28 cellular contexts compared by ENCODE assay signal in genomic region chr6:53921639-53922038, GRCh38.
"Had no signal": no experiment of that assay in that cellular context is flagged by ENCODE, and none has a peak within 500 bp of the region (broad histone marks: within the 10 kb centered on the region; RNA-seq: fewer than 3 reads in every experiment).

No MANE protein-coding gene starts in this region.

- H3K4me3 Mint-ChIP-seq: activated CD4-positive, alpha-beta memory T cell treated with anti-CD3 and anti-CD28 coated beads, Interleukin-2, amount 10 ng/mL, durations not matched to agents 7 days and 5 days; activated CD4-positive, alpha-beta T cell treated with anti-CD3 and anti-CD28 coated beads for 36 hours; activated CD4-positive, alpha-beta T cell treated with anti-CD3 and anti-CD28 coated beads, Interleukin-2, amount 10 ng/mL, durations not matched to agents 24 days and 14 days; activated naive CD4-positive, alpha-beta T cell treated with anti-CD3 and anti-CD28 coated beads, Interleukin-2, amount 10 ng/mL, durations not matched to agents 7 days and 5 days; activated naive CD8-positive, alpha-beta T cell treated with anti-CD3 and anti-CD28 coated beads, Interleukin-2, amount 10 ng/mL, durations not matched to agents 7 days and 5 days; activated T-cell treated with anti-CD3 and anti-CD28 coated beads, Interleukin-2, amount 50 U/mL, for 24 hours; activated T-cell treated with anti-CD3 and anti-CD28 coated beads, Interleukin-2, amount 50 U/mL, for 72 hours; brain; central memory CD8-positive, alpha-beta T cell; effector memory CD8-positive, alpha-beta T cell had no signal

- H3K9me3 Mint-ChIP-seq: activated CD4-positive, alpha-beta memory T cell treated with anti-CD3 and anti-CD28 coated beads, Interleukin-2, amount 10 ng/mL, durations not matched to agents 7 days and 5 days; activated CD4-positive, alpha-beta T cell treated with anti-CD3 and anti-CD28 coated beads, Interleukin-2, amount 10 ng/mL, durations not matched to agents 24 days and 14 days; activated naive CD4-positive, alpha-beta T cell treated with anti-CD3 and anti-CD28 coated beads, Interleukin-2, amount 10 ng/mL, durations not matched to agents 7 days and 5 days; activated naive CD4-positive, alpha-beta T cell treated with anti-CD3 and anti-CD28 coated beads, Interleukin-2, amount 50 U/mL, for 72 hours; activated naive CD8-positive, alpha-beta T cell treated with anti-CD3 and anti-CD28 coated beads, Interleukin-2, amount 10 ng/mL, durations not matched to agents 7 days and 5 days; activated T-cell treated with anti-CD3 and anti-CD28 coated beads, Interleukin-2, amount 50 U/mL, for 24 hours; activated T-cell treated with anti-CD3 and anti-CD28 coated beads, Interleukin-2, amount 50 U/mL, for 72 hours; brain; central memory CD8-positive, alpha-beta T cell; effector memory CD8-positive, alpha-beta T cell had no signal

- H3K4me3 ChIP-seq: ascending aorta, coronary artery, esophagus muscularis mucosa, gastrocnemius medialis, heart left ventricle had no signal

- H3K27me3 Mint-ChIP-seq: activated CD4-positive, alpha-beta memory T cell treated with anti-CD3 and anti-CD28 coated beads, Interleukin-2, amount 10 ng/mL, durations not matched to agents 7 days and 5 days; activated CD4-positive, alpha-beta T cell treated with anti-CD3 and anti-CD28 coated beads for 36 hours; activated CD4-positive, alpha-beta T cell treated with anti-CD3 and anti-CD28 coated beads, Interleukin-2, amount 10 ng/mL, durations not matched to agents 24 days and 14 days; activated naive CD4-positive, alpha-beta T cell treated with anti-CD3 and anti-CD28 coated beads, Interleukin-2, amount 10 ng/mL, durations not matched to agents 7 days and 5 days; activated naive CD8-positive, alpha-beta T cell treated with anti-CD3 and anti-CD28 coated beads, Interleukin-2, amount 10 ng/mL, durations not matched to agents 7 days and 5 days; activated T-cell treated with anti-CD3 and anti-CD28 coated beads, Interleukin-2, amount 50 U/mL, for 24 hours; brain; central memory CD8-positive, alpha-beta T cell; effector memory CD8-positive, alpha-beta T cell had no signal

- H3K27me3 ChIP-seq: ascending aorta, esophagus muscularis mucosa, foreskin keratinocyte, gastrocnemius medialis, heart left ventricle had no signal

- H3K36me3 ChIP-seq: gastrocnemius medialis had no signal

- DNase-seq: activated CD4-positive, alpha-beta memory T cell treated with anti-CD3 and anti-CD28 coated beads, Interleukin-2, amount 10 ng/mL, durations not matched to agents 7 days and 5 days; activated CD4-positive, alpha-beta T cell treated with anti-CD3 and anti-CD28 coated beads for 36 hours; activated CD4-positive, alpha-beta T cell treated with anti-CD3 and anti-CD28 coated beads, Interleukin-2, amount 10 ng/mL, durations not matched to agents 24 days and 14 days; activated CD4-positive, CD25-positive, alpha-beta regulatory T cell; activated CD4-positive, CD25-positive, alpha-beta regulatory T cell treated with anti-CD3 and anti-CD28 coated beads, Interleukin-2, amount 50 U/mL, for 72 hours; activated CD8-positive, alpha-beta memory T cell treated with anti-CD3 and anti-CD28 coated beads, Interleukin-2, amount 50 U/mL, for 48 hours; activated gamma-delta T cell; activated naive CD4-positive, alpha-beta T cell; activated naive CD4-positive, alpha-beta T cell treated with anti-CD3 and anti-CD28 coated beads, Interleukin-2, amount 10 ng/mL, durations not matched to agents 7 days and 5 days; activated naive CD8-positive, alpha-beta T cell treated with anti-CD3 and anti-CD28 coated beads, Interleukin-2, amount 10 ng/mL, durations not matched to agents 7 days and 5 days; activated T-cell treated with anti-CD3 and anti-CD28 coated beads for 4 hours; activated T-cell treated with anti-CD3 and anti-CD28 coated beads, Interleukin-2, amount 50 U/mL, for 24 hours; activated T-cell treated with anti-CD3 and anti-CD28 coated beads, Interleukin-2, amount 50 U/mL, for 72 hours; dermis blood vessel endothelial cell; effector CD4-positive, alpha-beta T cell; effector memory CD8-positive, alpha-beta T cell; erythroblast; foreskin keratinocyte; gastrocnemius medialis; glutamatergic neuron; heart left ventricle; T-helper 2 cell had no signal

- H3K9me3 ChIP-seq: ascending aorta, esophagus muscularis mucosa, gastrocnemius medialis, heart left ventricle had no signal

- H3K4me1 ChIP-seq: ascending aorta, gastrocnemius medialis had no signal

- H3K27ac Mint-ChIP-seq: activated CD4-positive, alpha-beta memory T cell treated with anti-CD3 and anti-CD28 coated beads, Interleukin-2, amount 10 ng/mL, durations not matched to agents 7 days and 5 days; activated CD4-positive, alpha-beta T cell treated with anti-CD3 and anti-CD28 coated beads for 36 hours; activated CD4-positive, alpha-beta T cell treated with anti-CD3 and anti-CD28 coated beads, Interleukin-2, amount 10 ng/mL, durations not matched to agents 24 days and 14 days; activated naive CD4-positive, alpha-beta T cell treated with anti-CD3 and anti-CD28 coated beads, Interleukin-2, amount 10 ng/mL, durations not matched to agents 7 days and 5 days; activated naive CD4-positive, alpha-beta T cell treated with anti-CD3 and anti-CD28 coated beads, Interleukin-2, amount 50 U/mL, for 72 hours; activated naive CD8-positive, alpha-beta T cell treated with anti-CD3 and anti-CD28 coated beads, Interleukin-2, amount 10 ng/mL, durations not matched to agents 7 days and 5 days; activated T-cell treated with anti-CD3 and anti-CD28 coated beads, Interleukin-2, amount 50 U/mL, for 24 hours; activated T-cell treated with anti-CD3 and anti-CD28 coated beads, Interleukin-2, amount 50 U/mL, for 72 hours; brain; effector memory CD8-positive, alpha-beta T cell had no signal

- H3K4me1 Mint-ChIP-seq: activated CD4-positive, alpha-beta memory T cell treated with anti-CD3 and anti-CD28 coated beads, Interleukin-2, amount 10 ng/mL, durations not matched to agents 7 days and 5 days; activated CD4-positive, alpha-beta T cell treated with anti-CD3 and anti-CD28 coated beads for 36 hours; activated CD4-positive, alpha-beta T cell treated with anti-CD3 and anti-CD28 coated beads, Interleukin-2, amount 10 ng/mL, durations not matched to agents 24 days and 14 days; activated naive CD4-positive, alpha-beta T cell treated with anti-CD3 and anti-CD28 coated beads, Interleukin-2, amount 10 ng/mL, durations not matched to agents 7 days and 5 days; activated naive CD8-positive, alpha-beta T cell treated with anti-CD3 and anti-CD28 coated beads, Interleukin-2, amount 10 ng/mL, durations not matched to agents 7 days and 5 days; central memory CD8-positive, alpha-beta T cell had no signal

- H3K27ac ChIP-seq: ascending aorta, coronary artery, esophagus muscularis mucosa, foreskin keratinocyte, gastrocnemius medialis, heart left ventricle had no signal

- ATAC-seq: activated CD4-positive, alpha-beta T cell treated with anti-CD3 and anti-CD28 coated beads for 36 hours; activated naive CD4-positive, alpha-beta T cell treated with anti-CD3 and anti-CD28 coated beads, Interleukin-2, amount 50 U/mL, for 72 hours; activated T-cell treated with anti-CD3 and anti-CD28 coated beads, Interleukin-2, amount 50 U/mL, for 72 hours; effector memory CD8-positive, alpha-beta T cell; foreskin keratinocyte; gastrocnemius medialis; heart left ventricle had no signal
